Comparison of ENCODE assay signal across 8 cellular contexts in the genomic region with DNA sequence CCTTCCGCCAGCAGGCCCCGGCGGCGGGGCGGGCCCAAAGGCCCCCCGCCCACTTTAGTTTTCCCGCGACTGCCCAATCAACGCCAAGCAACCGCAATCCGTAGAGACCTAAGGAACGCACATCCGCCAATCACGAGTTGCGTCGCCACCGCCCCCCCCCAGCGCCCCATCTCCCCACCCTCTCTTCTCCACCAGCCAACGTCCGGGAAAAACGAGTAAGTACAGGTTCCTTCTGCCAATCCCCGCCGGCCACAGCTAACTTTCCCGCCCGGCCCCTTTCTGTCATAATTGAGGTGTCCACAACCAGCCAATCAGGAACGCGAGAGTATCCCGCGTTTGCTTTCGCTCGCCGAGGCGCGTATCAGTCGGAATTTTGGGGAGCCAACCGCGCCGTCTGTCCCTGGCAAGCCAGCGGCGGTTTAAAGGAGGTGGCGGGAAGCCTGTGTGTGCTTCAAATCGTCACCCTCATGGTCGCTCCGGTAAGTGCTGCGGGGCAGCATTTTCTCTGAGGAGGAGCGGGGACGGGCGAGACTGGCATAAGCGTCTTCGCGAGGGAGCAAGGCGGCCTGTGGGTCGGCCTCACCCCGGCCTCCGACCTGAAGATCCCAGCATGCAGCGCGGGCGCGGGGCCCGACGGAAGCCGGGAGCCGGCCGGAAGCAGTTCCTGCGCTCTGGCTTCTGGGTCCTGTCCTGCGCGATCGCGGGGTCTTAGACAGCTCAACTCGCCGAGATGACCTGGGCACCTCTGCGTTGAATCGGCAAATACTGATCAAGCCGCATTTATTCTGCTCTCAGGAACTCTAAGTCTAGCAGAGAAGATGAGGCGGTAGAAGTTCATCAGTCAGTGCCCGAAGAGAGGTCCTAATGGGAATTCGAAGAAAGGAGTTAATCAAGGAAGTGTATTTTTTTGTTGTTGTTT. TPM values are rescaled to one million over a fixed set of nuclear protein-coding genes. Genes with fewer than 3 reads are reported as not detected.
DNase-seq lines count a peak whose midpoint lies in the region; ATAC-seq, FAIRE-seq and TF ChIP-seq lines count a peak whose summit lies in the region.

Gene MIS12 (plus strand): TSS at position 361 of the 919 bp plus-strand sequence. CDS start 2,297 bp downstream, outside the sequence.

- H3K4me3 ChIP-seq in pancreas: peak within 1 kb of the TSS; percentile 81 to 96 (median 86)
- H3K4me3 ChIP-seq in tibial artery: peak within 1 kb of the TSS; percentile 78 to 95

- no peaks in the 10 kb centered on the region for H3K9me3 ChIP-seq in pancreas
- H3K9me3 ChIP-seq in tibial artery: no peaks in the 10 kb centered on the region

- peak; percentile 85 for ATAC-seq in HG02759 (IDR thresholded peaks at IDR 0.05; ENCODE audit: unreplicated experiment)
- peak; percentile 96 for ATAC-seq in Right ventricle myocardium inferior
- ATAC-seq in pancreas: peak; percentile 92 to 97 (median 94)

- H3K27me3 ChIP-seq in pancreas: no peaks in the 10 kb centered on the region
- H3K27me3 ChIP-seq in tibial artery: no peaks in the 10 kb centered on the region

- FAIRE-seq in pancreas (lab: Jason Lieb, UNC): no peak

- intact Hi-C loops in Right ventricle myocardium inferior (cut with DNase I) (no loop called here), pancreas (cut with DNase I) (no loop called here), tibial artery (cut with DNase I; ENCODE audit: low total_unique reads) (loop anchor here (5.0 kb wide), 1 partner anchor 64 kb away; the partner anchor contains the start of gene RPAIN)

- H3K36me3 ChIP-seq in pancreas (peaks cover 0 to 12% (median 3%) of the 10 kb centered on the region in 3 donors), tibial artery (peaks cover 30 to 52% (median 39%) of the 10 kb centered on the region in 3 donors)

- peak; percentile 90 for TF ChIP-seq POLR2A in GM10847 (IDR thresholded peaks at IDR 0.05; ENCODE audit: extremely low read depth, insufficient read length)

- H3K27ac ChIP-seq in pancreas (peak within 1 kb of the TSS; percentile 95 to 100 (median 100)), tibial artery (peak within 1 kb of the TSS; percentile 95 to 98)

- peak; percentile 93 to 98 (median 94) for DNase-seq in NCI-H1417 (lab: John Stamatoyannopoulos, UW)
- peak; percentile 99 for DNase-seq in SW 1271 (lab: John Stamatoyannopoulos, UW)
- peak; percentile 93 for DNase-seq in activated naive CD8-positive, alpha-beta T cell treated with anti-CD3 and anti-CD28 coated beads, Interleukin-2, amount 50 U/mL, for 16 hours (ENCODE audit: low read depth, low spot score)
- peak; percentile 99 for DNase-seq in Right ventricle myocardium inferior (ENCODE audit: missing footprints)
- peak; percentile 92 to 99 (median 98) for DNase-seq in pancreas
- peak; percentile 99 for DNase-seq in tibial artery

- WGBS in pancreas, 2 donors: 0 to 1% methylated on average over 68 to 77 of the region's 77 CpGs

- TF ChIP-seq CTCF in pancreas (IDR thresholded peaks at IDR 0.05): no peak
- no peak for TF ChIP-seq CTCF in tibial artery (IDR thresholded peaks at IDR 0.05)

- H3K4me1 ChIP-seq in pancreas: peaks cover 19 to 29% (median 25%) of the 10 kb centered on the region in 3 donors
- H3K4me1 ChIP-seq in tibial artery: peaks cover 0 to 31% (median 28%) of the 10 kb centered on the region in 4 donors

RNA-seq across cellular contexts. Expression of gene MIS12, which starts in this region (rescaled TPM):
- 11.4 TPM for total RNA-seq in Right ventricle myocardium inferior
- 10 to 100 TPM in 1 of 6 donors, 1 to 10 TPM in 5; 4.9 to 10.2 (median 7.5) TPM for total RNA-seq in pancreas
- polyA plus RNA-seq in pancreas: 10 to 100 TPM in 1 of 2 donors, 1 to 10 TPM in 1; 9.4 to 12.0 TPM

Comparison
In these comparisons a context has a peak if more than half of its experiments do, and no peak if none do; other contexts are left out.
1. Peak in every context shown above with its lines: DNase-seq, ATAC-seq, H3K4me3 ChIP-seq and H3K27ac ChIP-seq.